In genomic region chr5:6746244-6746643, GRCh38 we compare ENCODE assay signal across 11 cellular contexts.
"Had no signal": no experiment of that assay in that cellular context is flagged by ENCODE, and none has a peak within 500 bp of the region (broad histone marks: within the 10 kb centered on the region; RNA-seq: fewer than 3 reads in every experiment).

No MANE protein-coding gene starts in this region.

- H3K27ac ChIP-seq: KMS-11, RWPE1, SJSA1, SK-N-MC had no signal

- DNase-seq: NCI-H187, NCI-H2029, NCI-H510A, Right ventricle myocardium superior, SIG-M5 had no signal

- H3K4me3 Mint-ChIP-seq: IgD-negative memory B cell had no signal

- H3K27me3 Mint-ChIP-seq: IgD-negative memory B cell had no signal

- H3K4me3 ChIP-seq: K562, SJSA1, SK-N-MC had no signal

- H3K9me3 Mint-ChIP-seq: IgD-negative memory B cell had no signal

- H3K9ac ChIP-seq: KMS-11 had no signal

- H3K9me3 ChIP-seq: SJSA1 had no signal

- H3K4me2 ChIP-seq: KMS-11 had no signal

- H3K27me3 ChIP-seq: SJSA1 had no signal
